ENCODE assay signal across 1 cellular context in the genomic region with DNA sequence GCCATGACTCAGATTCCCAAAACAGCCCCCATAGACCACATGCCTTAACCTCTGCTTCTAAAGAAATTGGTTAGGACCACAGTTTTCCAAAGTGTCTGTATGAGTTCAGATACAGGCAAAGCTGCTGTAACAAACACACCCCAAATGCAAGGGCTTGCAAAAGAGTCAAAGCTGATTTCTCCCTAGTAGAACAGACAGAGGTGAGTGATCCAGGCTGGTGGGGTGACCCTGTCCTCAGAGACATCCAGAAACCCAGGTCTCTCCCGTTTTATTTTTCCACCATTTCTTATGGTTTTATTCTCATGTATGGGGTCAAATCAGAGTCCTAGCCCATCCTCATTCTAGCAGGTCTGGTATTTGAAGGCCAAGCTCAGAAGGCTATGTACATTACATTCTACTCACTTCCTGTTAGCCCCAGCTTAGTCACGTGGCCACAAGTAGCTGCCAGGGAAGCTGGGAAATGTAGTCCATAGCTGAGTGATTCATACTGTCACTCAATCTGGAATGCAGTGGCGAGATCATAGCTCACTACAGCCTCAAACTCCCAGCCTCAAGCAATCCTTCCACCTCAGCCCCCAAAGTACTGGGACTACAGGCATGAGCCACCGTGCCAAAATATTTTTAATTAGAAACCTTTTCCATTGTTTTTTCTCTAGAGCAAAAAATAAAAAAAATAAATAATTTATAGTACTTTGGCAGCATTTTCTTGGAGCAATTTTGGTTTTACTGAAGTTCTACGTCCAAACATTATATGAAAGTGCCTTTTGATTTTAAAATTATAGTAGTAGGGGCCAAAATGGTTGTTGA.
TF ChIP-seq lines count a peak whose summit lies in the region.

No MANE protein-coding gene starts in this region.

TF ChIP-seq in HepG2, 621 proteins besides CTCF, POLR2A, EP300 and RAD21 (continued from another document):
- TF ChIP-seq, protein P1, sequence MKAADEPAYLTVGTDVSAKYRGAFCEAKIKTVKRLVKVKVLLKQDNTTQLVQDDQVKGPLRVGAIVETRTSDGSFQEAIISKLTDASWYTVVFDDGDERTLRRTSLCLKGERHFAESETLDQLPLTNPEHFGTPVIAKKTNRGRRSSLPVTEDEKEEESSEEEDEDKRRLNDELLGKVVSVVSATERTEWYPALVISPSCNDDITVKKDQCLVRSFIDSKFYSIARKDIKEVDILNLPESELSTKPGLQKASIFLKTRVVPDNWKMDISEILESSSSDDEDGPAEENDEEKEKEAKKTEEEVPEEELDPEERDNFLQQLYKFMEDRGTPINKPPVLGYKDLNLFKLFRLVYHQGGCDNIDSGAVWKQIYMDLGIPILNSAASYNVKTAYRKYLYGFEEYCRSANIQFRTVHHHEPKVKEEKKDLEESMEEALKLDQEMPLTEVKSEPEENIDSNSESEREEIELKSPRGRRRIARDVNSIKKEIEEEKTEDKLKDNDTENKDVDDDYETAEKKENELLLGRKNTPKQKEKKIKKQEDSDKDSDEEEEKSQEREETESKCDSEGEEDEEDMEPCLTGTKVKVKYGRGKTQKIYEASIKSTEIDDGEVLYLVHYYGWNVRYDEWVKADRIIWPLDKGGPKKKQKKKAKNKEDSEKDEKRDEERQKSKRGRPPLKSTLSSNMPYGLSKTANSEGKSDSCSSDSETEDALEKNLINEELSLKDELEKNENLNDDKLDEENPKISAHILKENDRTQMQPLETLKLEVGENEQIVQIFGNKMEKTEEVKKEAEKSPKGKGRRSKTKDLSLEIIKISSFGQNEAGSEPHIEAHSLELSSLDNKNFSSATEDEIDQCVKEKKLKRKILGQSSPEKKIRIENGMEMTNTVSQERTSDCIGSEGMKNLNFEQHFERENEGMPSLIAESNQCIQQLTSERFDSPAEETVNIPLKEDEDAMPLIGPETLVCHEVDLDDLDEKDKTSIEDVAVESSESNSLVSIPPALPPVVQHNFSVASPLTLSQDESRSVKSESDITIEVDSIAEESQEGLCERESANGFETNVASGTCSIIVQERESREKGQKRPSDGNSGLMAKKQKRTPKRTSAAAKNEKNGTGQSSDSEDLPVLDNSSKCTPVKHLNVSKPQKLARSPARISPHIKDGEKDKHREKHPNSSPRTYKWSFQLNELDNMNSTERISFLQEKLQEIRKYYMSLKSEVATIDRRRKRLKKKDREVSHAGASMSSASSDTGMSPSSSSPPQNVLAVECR (CRISPR knock-in tag; IDR thresholded peaks at IDR 0.05; ENCODE audit: borderline replicate concordance) = peak; percentile 45; the same call in 1 of the 2 replicates
- TF ChIP-seq MED8 (CRISPR knock-in tag; IDR thresholded peaks at IDR 0.05; ENCODE audit: insufficient replicate concordance) (peak; percentile 31), ZNF501 (CRISPR knock-in tag; IDR thresholded peaks at IDR 0.05) (0 out of 2 replicates have a peak, but pooled peaks have one; percentile 47), MED1 (CRISPR knock-in tag; IDR thresholded peaks at IDR 0.05) (peak; percentile 43; the same call in 1 of the 2 replicates), TBL1XR1 (IDR thresholded peaks at IDR 0.05; ENCODE audit: borderline replicate concordance, low read length, partially characterized antibody) (peak; percentile 67), ETV5 (CRISPR knock-in tag; IDR thresholded peaks at IDR 0.05; ENCODE audit: borderline replicate concordance) (peak; percentile 86; the same call in 1 of the 2 replicates), ZNF44 (CRISPR knock-in tag; IDR thresholded peaks at IDR 0.05) (peak; percentile 88; the same call in 1 of the 2 replicates), ZSCAN30 (CRISPR knock-in tag; IDR thresholded peaks at IDR 0.05) (no peak), ELF1 (CRISPR knock-in tag; IDR thresholded peaks at IDR 0.05) (peak; percentile 99)
